23 cellular contexts compared by ENCODE assay signal in the genomic region with DNA sequence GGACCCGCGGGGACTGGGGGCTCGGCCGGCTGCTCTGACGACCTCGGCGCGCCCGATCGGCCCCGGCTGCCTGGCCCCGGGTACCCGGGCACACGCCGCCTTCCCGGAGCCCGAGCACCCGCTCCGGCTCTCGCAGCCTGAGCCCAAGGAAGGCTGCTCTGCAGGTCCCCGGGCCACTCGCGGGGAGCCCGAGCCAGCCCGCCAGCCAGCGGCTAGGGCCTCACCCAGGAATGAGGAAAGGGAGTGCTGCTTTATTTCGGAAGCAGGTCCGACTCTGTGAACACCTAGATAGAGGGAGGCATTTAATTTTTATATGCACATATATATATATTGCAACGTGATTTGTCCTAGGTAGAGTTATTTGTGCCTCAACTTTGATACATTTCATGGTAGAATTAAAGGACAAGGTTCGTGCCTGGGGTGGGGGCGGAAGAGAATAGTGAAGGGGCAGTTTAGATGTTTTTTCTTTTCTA. TPM values are rescaled to one million over a fixed set of nuclear protein-coding genes. Genes with fewer than 3 reads are reported as not detected.
A peak's percentile ranks its signal among the peaks of the same experiment; 100 is the strongest.
DNase-seq lines count a peak whose midpoint lies in the region; ATAC-seq, FAIRE-seq and TF ChIP-seq lines count a peak whose summit lies in the region.
"Had no signal": no experiment of that assay in that cellular context is flagged by ENCODE, and none has a peak within 500 bp of the region (broad histone marks: within the 10 kb centered on the region; RNA-seq: fewer than 3 reads in every experiment).

No MANE protein-coding gene starts in this region.

- WGBS in lung, 2 donors: 2 to 3% methylated on average over 26 to 31 of the region's 31 CpGs
- WGBS in upper lobe of left lung, 2 donors: 8 to 11% methylated on average over 5 to 18 of the region's 31 CpGs

- DNase-seq in coronary artery (ENCODE audit: low spot score) (no peak), lung (ENCODE audit: low spot score) (no peak), upper lobe of left lung (peak in 1 of 2 donors; percentile 85), RCC 7860 (ENCODE audit: low spot score) (no peak), NCI-H82 (lab: John Stamatoyannopoulos, UW) (no peak)
- DNase-seq: activated CD4-positive, alpha-beta T cell treated with anti-CD3 and anti-CD28 coated beads, Interleukin-2, amount 10 ng/mL, durations not matched to agents 7 days and 5 days; activated naive CD8-positive, alpha-beta T cell treated with anti-CD3 and anti-CD28 coated beads, Interleukin-2, amount 10 ng/mL, durations not matched to agents 7 days and 5 days; EL; left ventricle myocardium inferior; NCI-H1436; NCI-H748 treated with DMSO at 0.1 percent for 48 hours; PC-3; right cardiac atrium; SJCRH30; T-helper 1 cell had no signal

- no peak for FAIRE-seq in RCC 7860 (lab: Jason Lieb, UNC)
- FAIRE-seq: endometrium had no signal

- H3K27ac ChIP-seq in HUES48 (ENCODE audit: low read depth, low read length) (no peak overlapping the region), coronary artery (no peak overlapping the region), lung (ENCODE audit: low read depth in 1 of 2, low read length in 1 of 2) (peak overlapping the region in 1 of 2 donors; percentile 91), upper lobe of left lung (peak overlapping the region; percentile 69 to 87 (median 78))
- H3K27ac ChIP-seq: left ventricle myocardium inferior, SJCRH30 had no signal

- H3K27me3 ChIP-seq in HUES48 (ENCODE audit: control insufficient read depth, insufficient read depth, low read length) (peaks cover 100% of the 10 kb centered on the region), lung (ENCODE audit: control insufficient read depth, insufficient read depth) (no peaks in the 10 kb centered on the region), upper lobe of left lung (peaks cover 0 to 10% (median 5%) of the 10 kb centered on the region in 4 donors)
- H3K27me3 ChIP-seq: SJCRH30 had no signal

- no peak overlapping the region for H3K9ac ChIP-seq in HUES48 (ENCODE audit: low read depth, low read length)

- TF ChIP-seq CTCF in coronary artery (IDR thresholded peaks at IDR 0.05) (no peak), lung (IDR thresholded peaks at IDR 0.05; ENCODE audit: control extremely low read depth, extremely low read depth) (no peak), upper lobe of left lung (IDR thresholded peaks at IDR 0.05) (no peak)

- peaks cover 80% of the 10 kb centered on the region for H3K4me1 ChIP-seq in HUES48 (ENCODE audit: control insufficient read depth, insufficient read depth, low read length)
- H3K4me1 ChIP-seq in lung (ENCODE audit: control insufficient read depth in 2 of 2, insufficient read depth in 2 of 2, low read length in 2 of 2): no peaks in the 10 kb centered on the region
- H3K4me1 ChIP-seq in upper lobe of left lung: peaks cover 0 to 7% (median 0%) of the 10 kb centered on the region in 4 donors

- H3K9me3 ChIP-seq in HUES48 (ENCODE audit: control insufficient read depth, insufficient read depth, low read length) (no peaks in the 10 kb centered on the region), lung (ENCODE audit: control insufficient read depth in 2 of 2, insufficient read depth in 1 of 2, low read length in 1 of 2) (peaks cover 0 to 7% of the 10 kb centered on the region in 2 donors), upper lobe of left lung (no peaks in the 10 kb centered on the region)
- H3K9me3 ChIP-seq: left ventricle myocardium inferior, SJCRH30 had no signal

- ATAC-seq in lung (ENCODE audit: insufficient read depth, low FRiP score) (peak; percentile 32), upper lobe of left lung (ENCODE audit: low FRiP score in 2 of 2) (peak; percentile 44 to 60), GM21717 (IDR thresholded peaks at IDR 0.05; ENCODE audit: unreplicated experiment) (no peak)
- ATAC-seq: activated T-helper 17 cell treated with anti-CD3 and anti-CD28 coated beads, Interleukin-2, amount 50 U/mL, for 72 hours; PC-3; right cardiac atrium had no signal

- no peak for TF ChIP-seq EP300 in upper lobe of left lung (IDR thresholded peaks at IDR 0.05)

- peak in 1 of 4 donors; percentile 27 for TF ChIP-seq POLR2A in upper lobe of left lung (IDR thresholded peaks at IDR 0.05)

- H3K36me3 ChIP-seq in HUES48 (ENCODE audit: control insufficient read depth, insufficient read depth, low read length) (no peaks in the 10 kb centered on the region), lung (ENCODE audit: control insufficient read depth in 2 of 2, insufficient read depth in 2 of 2, low read length in 2 of 2) (no peaks in the 10 kb centered on the region), upper lobe of left lung (no peaks in the 10 kb centered on the region)
- H3K36me3 ChIP-seq: left ventricle myocardium inferior, SJCRH30 had no signal

- H3K4me3 ChIP-seq in HUES48 (ENCODE audit: low read depth, low read length): peak overlapping the region; percentile 41
- H3K4me3 ChIP-seq in coronary artery: peak overlapping the region; percentile 25
- no peak overlapping the region for H3K4me3 ChIP-seq in lung
- H3K4me3 ChIP-seq in upper lobe of left lung: peak overlapping the region in 3 of 4 donors; percentile 17 to 43 (median 35)
- H3K4me3 ChIP-seq: left ventricle myocardium inferior, SJCRH30 had no signal

RNA-seq across cellular contexts. Expression of a gene that starts 15.5 kb away (rescaled TPM):
- total RNA-seq in lung (10 to 100 TPM; 10.4 to 39.5 TPM), upper lobe of left lung (10 to 100 TPM; 23.2 to 80.6 (median 44.3) TPM)
- polyA plus RNA-seq in lung: 10 to 100 TPM in 1 of 2 donors, 1 to 10 TPM in 1; 10.0 to 24.8 TPM
- total RNA-seq: activated CD4-positive, alpha-beta T cell treated with anti-CD3 and anti-CD28 coated beads, Interleukin-2, amount 10 ng/mL, durations not matched to agents 7 days and 5 days; activated naive CD8-positive, alpha-beta T cell treated with anti-CD3 and anti-CD28 coated beads, Interleukin-2, amount 10 ng/mL, durations not matched to agents 7 days and 5 days; activated T-helper 17 cell treated with anti-CD3 and anti-CD28 coated beads, Interleukin-2, amount 50 U/mL, for 72 hours; left ventricle myocardium inferior; myocyte; osteoblast; right cardiac atrium; temporal lobe had no signal
- polyA plus RNA-seq: IgD-negative memory B cell, right cardiac atrium had no signal

Comparison
In these comparisons a context has a peak if more than half of its experiments do, and no peak if none do; other contexts are left out.
1. H3K27ac ChIP-seq: peak in upper lobe of left lung (4 of 4); none in HUES48 (single experiment) and coronary artery (0 of 2).